10 cellular contexts compared by ENCODE assay signal in genomic region chr11:121521145-121522042, GRCh38.
DNase-seq lines count a peak whose midpoint lies in the region; ATAC-seq and TF ChIP-seq lines count a peak whose summit lies in the region.
"Had no signal": no experiment of that assay in that cellular context is flagged by ENCODE, and none has a peak within 500 bp of the region (broad histone marks: within the 10 kb centered on the region; RNA-seq: fewer than 3 reads in every experiment).

No MANE protein-coding gene starts in this region.

- peaks cover 14% of the 10 kb centered on the region for H3K9me3 Mint-ChIP-seq in neural progenitor cell

- H3K9ac ChIP-seq in BLaER1 (no peak overlapping the region), neural progenitor cell (no peak overlapping the region)

- peaks cover 5% of the 10 kb centered on the region for H3K27me3 Mint-ChIP-seq in neural progenitor cell (ENCODE audit: insufficient read depth, low read depth)
- H3K27me3 Mint-ChIP-seq: progenitor cell of endocrine pancreas had no signal

- no peak overlapping the region for H3K4me3 ChIP-seq in BLaER1
- H3K4me3 ChIP-seq in fibroblast of the aortic adventitia (ENCODE audit: low read depth, low read length): no peak overlapping the region
- no peak overlapping the region for H3K4me3 ChIP-seq in neural progenitor cell

- peak; percentile 14 for DNase-seq in GM20000 (ENCODE audit: low spot score)
- DNase-seq in SKM-1 (lab: John Stamatoyannopoulos, UW; ENCODE audit: unreplicated experiment): peak; percentile 22
- peak; percentile 6 for DNase-seq in fibroblast of the aortic adventitia (ENCODE audit: low read depth)
- no peak for DNase-seq in neural progenitor cell (ENCODE audit: low spot score)
- no peak for DNase-seq in sciatic nerve (ENCODE audit: low spot score)
- DNase-seq in NCI-H2196 treated with DMSO at 0.1 percent for 48 hours (lab: John Stamatoyannopoulos, UW; ENCODE audit: unreplicated experiment): no peak
- no peak for DNase-seq in hepatic stellate cell (ENCODE audit: low spot score)
- DNase-seq: activated CD4-positive, CD25-positive, alpha-beta regulatory T cell had no signal

- H3K36me3 Mint-ChIP-seq in neural progenitor cell: peaks cover 11% of the 10 kb centered on the region

- H3K36me3 ChIP-seq in BLaER1 (peaks cover 23% of the 10 kb centered on the region), neural progenitor cell (peaks cover 8% of the 10 kb centered on the region)

- TF ChIP-seq CTCF in GM20000 (IDR thresholded peaks at IDR 0.05; ENCODE audit: extremely low read depth, missing control alignments): no peak
- no peak for TF ChIP-seq CTCF in fibroblast of the aortic adventitia (IDR thresholded peaks at IDR 0.05; ENCODE audit: insufficient read depth, low read length)
- no peak for TF ChIP-seq CTCF in neural progenitor cell (IDR thresholded peaks at IDR 0.05)

- peaks cover 19% of the 10 kb centered on the region for H3K9me3 ChIP-seq in BLaER1
- peaks cover 6% of the 10 kb centered on the region for H3K9me3 ChIP-seq in neural progenitor cell (ENCODE audit: low read depth)

- H3K4me1 Mint-ChIP-seq in neural progenitor cell: no peaks in the 10 kb centered on the region

- no peak overlapping the region for H3K4me3 Mint-ChIP-seq in neural progenitor cell

- H3K27me3 ChIP-seq in BLaER1 (no peaks in the 10 kb centered on the region), neural progenitor cell (no peaks in the 10 kb centered on the region)

- H3F3A ChIP-seq in neural progenitor cell (ENCODE audit: low read depth): peaks cover 16% of the 10 kb centered on the region

- peak overlapping the region; percentile 70 for H3K4me2 ChIP-seq in BLaER1
- no peak overlapping the region for H3K4me2 ChIP-seq in neural progenitor cell

- H3K4me1 ChIP-seq in BLaER1 (peaks cover 74% of the 10 kb centered on the region), neural progenitor cell (peaks cover 4% of the 10 kb centered on the region)

- ATAC-seq in sciatic nerve: no peak

- no peaks in the 10 kb centered on the region for H4K20me1 ChIP-seq in BLaER1
- no peaks in the 10 kb centered on the region for H4K20me1 ChIP-seq in neural progenitor cell (ENCODE audit: low read depth)

- H3K27ac Mint-ChIP-seq in neural progenitor cell: no peak overlapping the region
- H3K27ac Mint-ChIP-seq: progenitor cell of endocrine pancreas had no signal

- H3K79me2 ChIP-seq in neural progenitor cell (ENCODE audit: low read depth): peaks cover 15% of the 10 kb centered on the region

- intact Hi-C loops in sciatic nerve (cut with DNase I): no loop called here

- no peak overlapping the region for H3K27ac ChIP-seq in BLaER1
- no peak overlapping the region for H3K27ac ChIP-seq in neural progenitor cell

- H2AFZ ChIP-seq in neural progenitor cell (replicated peaks): no peak overlapping the region

Comparison
In these comparisons a context has a peak if more than half of its experiments do, and no peak if none do; other contexts are left out.
1. DNase-seq: peak in GM20000 (single experiment), SKM-1 (single experiment) and fibroblast of the aortic adventitia (single experiment); none in neural progenitor cell (single experiment), sciatic nerve (single experiment), NCI-H2196 treated with DMSO at 0.1 percent for 48 hours (single experiment) and hepatic stellate cell (single experiment).